14 cellular contexts compared by ENCODE assay signal in the genomic region with DNA sequence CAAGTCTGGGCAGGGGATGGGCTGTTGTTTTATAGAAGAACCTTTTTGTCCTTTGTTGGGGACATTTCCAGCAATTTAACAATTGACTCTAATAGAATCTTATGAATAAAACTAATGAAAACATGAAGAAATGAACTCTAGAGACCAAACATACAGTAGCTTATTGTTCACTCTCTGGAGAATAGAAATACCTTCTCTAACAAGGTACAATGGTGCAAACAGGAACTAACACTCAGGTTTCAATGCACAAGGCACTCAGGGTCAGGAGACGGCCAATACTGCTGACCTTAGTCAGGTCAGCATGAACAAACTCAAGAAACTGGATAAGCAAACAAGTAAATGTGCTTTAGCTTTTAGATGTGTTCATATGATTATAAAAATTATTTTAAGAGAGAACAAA. TPM values are rescaled to one million over a fixed set of nuclear protein-coding genes. Genes with fewer than 3 reads are reported as not detected.
A peak's percentile ranks its signal among the peaks of the same experiment; 100 is the strongest.
DNase-seq lines count a peak whose midpoint lies in the region; ATAC-seq and TF ChIP-seq lines count a peak whose summit lies in the region.
"Had no signal": no experiment of that assay in that cellular context is flagged by ENCODE, and none has a peak within 500 bp of the region (broad histone marks: within the 10 kb centered on the region; RNA-seq: fewer than 3 reads in every experiment).

No MANE protein-coding gene starts in this region.

- H3K27ac ChIP-seq in right cardiac atrium (ENCODE audit: low read length) (no peak overlapping the region), endodermal cell (ENCODE audit: low read depth, low read length) (no peak overlapping the region)
- H3K27ac ChIP-seq: BLaER1 treated with 17β-estradiol and CSF1 and Interleukin-3, amounts not matched to agents 10 nM and 100 nM had no signal

- H3K27ac Mint-ChIP-seq in Calu3 (ENCODE audit: unreplicated experiment), result no peak overlapping the region
- H3K27ac Mint-ChIP-seq in endodermal cell, result no peak overlapping the region
- H3K27ac Mint-ChIP-seq: B cell; CD8-positive, alpha-beta T cell; HFFc6 had no signal

- no peaks in the 10 kb centered on the region for H3K4me1 ChIP-seq in right cardiac atrium (ENCODE audit: control insufficient read depth, insufficient read depth, low read length)
- H3K4me1 ChIP-seq in endodermal cell (ENCODE audit: control insufficient read depth, insufficient read depth, low read length), result peaks cover 6% of the 10 kb centered on the region

- H3K9me3 ChIP-seq in right cardiac atrium (ENCODE audit: control insufficient read depth, low read length), result no peaks in the 10 kb centered on the region
- H3K9me3 ChIP-seq in endodermal cell (ENCODE audit: control insufficient read depth, low read length), result no peaks in the 10 kb centered on the region
- H3K9me3 ChIP-seq: BLaER1 treated with 17β-estradiol and CSF1 and Interleukin-3, amounts not matched to agents 10 nM and 100 nM had no signal

- no peaks in the 10 kb centered on the region for H3K36me3 ChIP-seq in endodermal cell (ENCODE audit: control insufficient read depth, insufficient read depth, low read length)
- H3K36me3 ChIP-seq: BLaER1 treated with 17β-estradiol and CSF1 and Interleukin-3, amounts not matched to agents 10 nM and 100 nM had no signal

- intact Hi-C loops in Calu3 (cut with micrococcal nuclease; ENCODE audit: unreplicated experiment), result loop anchor here (10.0 kb wide), 1 partner anchor 71 kb away; no protein-coding TSS in a partner anchor
- intact Hi-C loops in right cardiac atrium (cut with DNase I), result no loop called here

- 72% methylated on average over 1 of the region's 1 CpG for WGBS in right cardiac atrium
- WGBS in endodermal cell (ENCODE audit: insufficient coverage in 1 of 2, insufficient read length in 1 of 2), 2 experiments, result 90% methylated on average over 1 of the region's 1 CpG; no CpG with 5 or more reads in 1 of the 2 experiments

- no peaks in the 10 kb centered on the region for H3K9me3 Mint-ChIP-seq in Calu3 (ENCODE audit: low read depth, unreplicated experiment)
- H3K9me3 Mint-ChIP-seq in endodermal cell, result no peaks in the 10 kb centered on the region
- H3K9me3 Mint-ChIP-seq: CD8-positive, alpha-beta T cell; HFFc6 had no signal

- H3K9ac ChIP-seq in endodermal cell (ENCODE audit: extremely low read depth, low read length, poor library complexity, severe bottlenecking), result no peak overlapping the region
- H3K9ac ChIP-seq: BLaER1 treated with 17β-estradiol and CSF1 and Interleukin-3, amounts not matched to agents 10 nM and 100 nM had no signal

- H3K36me3 Mint-ChIP-seq in Calu3 (ENCODE audit: insufficient read depth, unreplicated experiment), result peaks cover 9% of the 10 kb centered on the region
- H3K36me3 Mint-ChIP-seq in endodermal cell (ENCODE audit: low read depth), result no peaks in the 10 kb centered on the region
- H3K36me3 Mint-ChIP-seq: CD8-positive, alpha-beta T cell had no signal

- no peak for ATAC-seq in right cardiac atrium
- ATAC-seq: CD8-positive, alpha-beta T cell; HCT116 had no signal

- BruUV-seq in Calu3 (replicated peaks; lab: Mats Ljungman, UMichigan), result no TSS peak

- TF ChIP-seq CTCF in Calu3 (IDR thresholded peaks at IDR 0.05; ENCODE audit: unreplicated experiment) (no peak), endodermal cell (conservative IDR thresholded peaks at IDR 0.05) (no peak)

- H3K4me3 ChIP-seq in right cardiac atrium (ENCODE audit: low read length), result no peak overlapping the region
- H3K4me3 ChIP-seq in endodermal cell (ENCODE audit: low read length), result no peak overlapping the region
- H3K4me3 ChIP-seq: BLaER1 treated with 17β-estradiol and CSF1 and Interleukin-3, amounts not matched to agents 10 nM and 100 nM had no signal

- no peaks in the 10 kb centered on the region for H3K27me3 ChIP-seq in right cardiac atrium (ENCODE audit: control insufficient read depth, insufficient read depth)
- H3K27me3 ChIP-seq in endodermal cell (ENCODE audit: control insufficient read depth, insufficient read depth, low read length, poor library complexity, severe bottlenecking), result no peaks in the 10 kb centered on the region
- H3K27me3 ChIP-seq: BLaER1 treated with 17β-estradiol and CSF1 and Interleukin-3, amounts not matched to agents 10 nM and 100 nM had no signal

- in situ Hi-C loops in SK-MEL-5 (cut with HindIII; ENCODE audit: low pct_unique_long_range_greater_than_20kb, low sequenced_read_pairs), result no loop called here

- DNase-seq in Calu3 (peak; percentile 22), SK-MEL-5 (ENCODE audit: low read depth, low spot score) (peak; percentile 62), left kidney (ENCODE audit: low read depth, low spot score) (peak; percentile 9), right cardiac atrium (no peak), endodermal cell (no peak), NCI-H526 treated with DMSO at 0.1 percent for 48 hours (lab: John Stamatoyannopoulos, UW) (no peak)
- DNase-seq: CD8-positive, alpha-beta T cell; COR-L47; GOT3; H7; HFFc6 had no signal

- H3K27me3 Mint-ChIP-seq in Calu3 (ENCODE audit: unreplicated experiment) (no peaks in the 10 kb centered on the region), endodermal cell (ENCODE audit: insufficient read depth) (no peaks in the 10 kb centered on the region)
- H3K27me3 Mint-ChIP-seq: B cell had no signal

- no peak overlapping the region for H3K4me3 Mint-ChIP-seq in Calu3 (ENCODE audit: low read depth, unreplicated experiment)
- no peak overlapping the region for H3K4me3 Mint-ChIP-seq in endodermal cell
- H3K4me3 Mint-ChIP-seq: B cell; CD8-positive, alpha-beta T cell; HFFc6 had no signal

- CTCF ChIA-PET in Calu3 (lab: Charles Lee), result no interaction called here

- H3K4me1 Mint-ChIP-seq in Calu3 (ENCODE audit: low read depth, unreplicated experiment), result peaks cover 54% of the 10 kb centered on the region
- H3K4me1 Mint-ChIP-seq in endodermal cell, result peaks cover 10% of the 10 kb centered on the region
- H3K4me1 Mint-ChIP-seq: B cell had no signal

RNA-seq across cellular contexts. Expression of gene FBXW7, which starts 39.6 kb away (rescaled TPM):
- 38.7 and 45.1 TPM in 2 replicates for total RNA-seq in Calu3 (2022)
- 16.7 and 25.0 TPM in 2 replicates for total RNA-seq in SK-MEL-5 (2014; rRNA removed; shearing (Covaris generic))
- 5.6 and 5.9 TPM in 2 replicates for polyA plus RNA-seq in SK-MEL-5 (2015; cell fraction: cytosol; rRNA removed)
- 38.2 and 39.9 TPM in 2 replicates for polyA plus RNA-seq in SK-MEL-5 (2015; cell fraction: nucleus; rRNA removed)
- 10 to 100 TPM; 41.6 to 52.2 (median 49.1) TPM for total RNA-seq in right cardiac atrium
- 14.8 TPM for polyA plus RNA-seq in right cardiac atrium
- 10 to 100 TPM; 34.3 to 34.4 TPM for total RNA-seq in endodermal cell
- polyA plus RNA-seq in endodermal cell (2013, experiment 1 of 2), result 23.6 TPM
- 19.3 TPM for polyA plus RNA-seq in endodermal cell (2013, experiment 2 of 2)

Comparison
In these comparisons a context has a peak if more than half of its experiments do, and no peak if none do; other contexts are left out.
1. DNase-seq: peak in Calu3 (single experiment), SK-MEL-5 (single experiment) and left kidney (single experiment); none in right cardiac atrium (0 of 3), endodermal cell (single experiment) and NCI-H526 treated with DMSO at 0.1 percent for 48 hours (single experiment).